8 cellular contexts compared by ENCODE assay signal in the genomic region with DNA sequence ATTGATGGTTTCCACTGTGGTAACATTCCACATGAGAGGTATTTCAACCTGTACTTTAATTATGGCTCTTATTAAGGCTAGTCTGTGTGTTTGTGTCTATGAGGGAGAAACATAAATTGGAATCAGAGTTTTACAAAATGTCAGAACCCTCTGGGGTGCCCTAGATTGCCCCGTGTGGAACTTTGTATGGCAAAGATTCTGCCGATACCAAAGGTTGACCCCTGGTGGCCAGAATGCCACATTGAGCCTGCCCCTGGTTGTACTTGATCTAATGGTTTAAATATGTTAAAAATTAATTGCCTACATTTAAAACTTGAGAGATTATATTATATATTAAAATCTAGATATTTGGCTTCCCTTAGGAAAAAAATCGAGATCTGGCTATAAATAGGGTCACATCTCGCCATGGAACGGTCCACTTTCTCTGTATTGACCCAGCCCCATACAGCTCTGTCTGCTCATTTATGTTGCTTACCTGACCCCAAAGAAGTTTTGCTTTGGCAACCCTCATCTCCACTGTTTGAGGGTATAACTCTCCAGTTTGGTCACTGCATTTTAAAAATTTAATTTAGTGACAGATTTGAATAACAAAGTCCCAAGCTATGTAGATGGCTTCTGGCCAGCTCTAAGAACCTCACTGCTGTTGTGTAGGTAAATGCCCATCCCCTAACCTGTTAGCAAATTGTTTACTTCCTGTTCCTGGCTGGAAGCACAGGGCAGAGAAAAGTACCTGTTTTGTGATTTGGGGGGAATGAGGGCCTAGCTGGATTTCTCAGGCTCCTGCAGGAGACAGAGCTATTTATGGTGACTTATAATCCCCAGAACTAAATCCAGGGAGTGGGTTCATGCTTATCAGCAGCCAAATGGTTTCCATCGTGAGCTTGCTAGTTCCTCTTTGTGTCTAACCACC.
DNase-seq lines count a peak whose midpoint lies in the region; ATAC-seq, FAIRE-seq and TF ChIP-seq lines count a peak whose summit lies in the region.

No MANE protein-coding gene starts in this region.

- H3K27me3 ChIP-seq in SJCRH30 (no peaks in the 10 kb centered on the region), keratinocyte (ENCODE audit: control insufficient read depth, extremely low read depth, insufficient read depth, low read length) (no peaks in the 10 kb centered on the region)

- H3K27ac ChIP-seq in SJCRH30 (no peak overlapping the region), keratinocyte (ENCODE audit: control insufficient read depth, insufficient read depth, low read length) (no peak overlapping the region)

- in situ Hi-C loops in GM13977 (cut with MboI; ENCODE audit: low pct_unique_long_range_greater_than_20kb, low sequenced_read_pairs, unreplicated experiment), result loop anchor here (25.0 kb wide), 1 partner anchor 512 kb away; no protein-coding TSS in a partner anchor

- no peak overlapping the region for H2AFZ ChIP-seq in keratinocyte (ENCODE audit: control insufficient read depth, low read length)

- no peak for FAIRE-seq in keratinocyte (lab: Jason Lieb, UNC)

- H3K9ac ChIP-seq in keratinocyte (ENCODE audit: control insufficient read depth, extremely low read depth, insufficient read depth, low read length), result no peak overlapping the region

- no peaks in the 10 kb centered on the region for H3K9me1 ChIP-seq in keratinocyte (ENCODE audit: control insufficient read depth, extremely low read depth, insufficient read depth, low read length)

- TF ChIP-seq CTCF in AG10803 (conservative IDR thresholded peaks at IDR 0.05; ENCODE audit: low read length) (peak; percentile 90), GM13977 (IDR thresholded peaks at IDR 0.05; ENCODE audit: extremely low read depth, insufficient read depth, missing control alignments) (peak; percentile 68), keratinocyte (optimal IDR thresholded peaks at IDR 0.05 in 1 of 3, IDR thresholded peaks at IDR 0.05 in 1 of 3, conservative IDR thresholded peaks at IDR 0.05 in 1 of 3; ENCODE audit: extremely low read depth in 1 of 3, insufficient read depth in 2 of 3, low read length in 3 of 3) (peak; percentile 70 to 84 (median 83))

- ATAC-seq in HG03378 (IDR thresholded peaks at IDR 0.05; ENCODE audit: unreplicated experiment) (peak; percentile 64), HG03045 (IDR thresholded peaks at IDR 0.05; ENCODE audit: unreplicated experiment) (no peak)

- DNase-seq in AG10803 (ENCODE audit: low read depth) (peak; percentile 38), GM13977 (ENCODE audit: low spot score) (peak; percentile 60), SJCRH30 (peak; percentile 24 to 45), amniotic stem cell (lab: John Stamatoyannopoulos, UW) (peak; percentile 26), keratinocyte (ENCODE audit: low read depth, low spot score) (no peak)
- DNase-seq in stimulated activated CD8-positive, alpha-beta memory T cell treated with anti-CD3 and anti-CD28 coated beads, Interleukin-12 subunit alpha, Interleukin-12 subunit beta, amount 100 ng/mL, for 24 hours (ENCODE audit: extremely low read depth), result peak; percentile 20

- H3K36me3 ChIP-seq in SJCRH30 (no peaks in the 10 kb centered on the region), keratinocyte (ENCODE audit: control insufficient read depth in 2 of 2, extremely low read depth in 1 of 2, insufficient read depth in 2 of 2, low read length in 2 of 2) (no peaks in the 10 kb centered on the region)

- H3K9me3 ChIP-seq in SJCRH30 (replicated peaks), result no peaks in the 10 kb centered on the region
- no peaks in the 10 kb centered on the region for H3K9me3 ChIP-seq in keratinocyte (ENCODE audit: control insufficient read depth, low read depth, low read length)

- H3K4me2 ChIP-seq in keratinocyte (ENCODE audit: control insufficient read depth, extremely low read depth, insufficient read depth, low read depth, low read length), result no peak overlapping the region

- dilution Hi-C loops in keratinocyte (cut with MboI; ENCODE audit: extremely low pct_ligation_motif_present, low sequenced_read_pairs), result no loop called here

- no peak overlapping the region for H3K4me3 ChIP-seq in AG10803 (ENCODE audit: low read length)
- H3K4me3 ChIP-seq in SJCRH30, result no peak overlapping the region
- no peak overlapping the region for H3K4me3 ChIP-seq in keratinocyte (ENCODE audit: control insufficient read depth in 2 of 3, extremely low read depth in 1 of 3, insufficient read depth in 2 of 3, low read depth in 1 of 3, low read length in 3 of 3)

- no peaks in the 10 kb centered on the region for H4K20me1 ChIP-seq in keratinocyte (ENCODE audit: control insufficient read depth, extremely low read depth, insufficient read depth, low read length)

- no peaks in the 10 kb centered on the region for H3K79me2 ChIP-seq in keratinocyte (ENCODE audit: control insufficient read depth, insufficient read depth, low read length)

- H3K4me1 ChIP-seq in SJCRH30 (no peaks in the 10 kb centered on the region; the same call in 1 of the 2 replicates), keratinocyte (ENCODE audit: control insufficient read depth, extremely low read depth, insufficient read depth, low read length) (no peaks in the 10 kb centered on the region)
